9 cellular contexts compared by ENCODE assay signal in genomic region chr10:24465899-24466615, GRCh38.
DNase-seq lines count a peak whose midpoint lies in the region; ATAC-seq and TF ChIP-seq lines count a peak whose summit lies in the region.
"Had no signal": no experiment of that assay in that cellular context is flagged by ENCODE, and none has a peak within 500 bp of the region (broad histone marks: within the 10 kb centered on the region; RNA-seq: fewer than 3 reads in every experiment).

No MANE protein-coding gene starts in this region.

- DNase-seq in AG10803 (ENCODE audit: low read depth) = peak; percentile 88
- peak; percentile 58 to 68 for DNase-seq in activated CD4-positive, alpha-beta T cell treated with anti-CD3 and anti-CD28 coated beads, Interleukin-2, amount 50 U/mL, for 48 hours
- DNase-seq in foreskin keratinocyte = peak; percentile 93 to 96
- peak; percentile 15 to 44 (median 43) for DNase-seq in stimulated activated CD4-positive, alpha-beta T cell treated with anti-CD3 and anti-CD28 coated beads, TNF-alpha, amount 100 ng/mL, for 48 hours (ENCODE audit: low read depth in 3 of 3)
- DNase-seq in hippocampal formation (lab: John Stamatoyannopoulos, UW) = no peak
- no peak for DNase-seq in sigmoid colon

- H3K27ac ChIP-seq in foreskin keratinocyte = peak overlapping the region; percentile 88
- H3K27ac ChIP-seq in sigmoid colon = peak overlapping the region in 1 of 4 donors; percentile 35
- H3K27ac ChIP-seq: HL-60 had no signal

- TF ChIP-seq EP300 in sigmoid colon (IDR thresholded peaks at IDR 0.05) = no peak

- H3K4me3 ChIP-seq in AG10803 (ENCODE audit: low read length) (peak overlapping the region; percentile 32), sigmoid colon (no peak overlapping the region)

- no peak for TF ChIP-seq CTCF in AG10803 (conservative IDR thresholded peaks at IDR 0.05; ENCODE audit: low read length)
- TF ChIP-seq CTCF in foreskin keratinocyte (conservative IDR thresholded peaks at IDR 0.05) = no peak
- no peak for TF ChIP-seq CTCF in sigmoid colon (IDR thresholded peaks at IDR 0.05)

- intact Hi-C loops in sigmoid colon (cut with DNase I) = no loop called here

- WGBS in sigmoid colon, 2 donors = 10 to 52% methylated on average over 13 of the region's 13 CpGs

- no peaks in the 10 kb centered on the region for H3K9me3 ChIP-seq in sigmoid colon

- ATAC-seq in GM19025 (IDR thresholded peaks at IDR 0.05; ENCODE audit: low read depth, unreplicated experiment) = peak; percentile 66
- peak; percentile 42 for ATAC-seq in HG03558 (IDR thresholded peaks at IDR 0.05; ENCODE audit: extremely low read depth, unreplicated experiment)
- ATAC-seq in foreskin keratinocyte = peak; percentile 81

- H3K4me1 ChIP-seq in foreskin keratinocyte = peaks cover 32% of the 10 kb centered on the region
- peaks cover 0 to 22% (median 17%) of the 10 kb centered on the region in 4 donors for H3K4me1 ChIP-seq in sigmoid colon

- H3K27me3 ChIP-seq in foreskin keratinocyte = no peaks in the 10 kb centered on the region
- H3K27me3 ChIP-seq in sigmoid colon = no peaks in the 10 kb centered on the region

- TF ChIP-seq POLR2A in sigmoid colon (IDR thresholded peaks at IDR 0.05) = peak in 1 of 2 donors; percentile 66

- no peaks in the 10 kb centered on the region for H3K36me3 ChIP-seq in sigmoid colon

Comparison
In these comparisons a context has a peak if more than half of its experiments do, and no peak if none do; other contexts are left out.
1. DNase-seq: peak in AG10803 (single experiment), activated CD4-positive, alpha-beta T cell treated with anti-CD3 and anti-CD28 coated beads, Interleukin-2, amount 50 U/mL, for 48 hours (2 of 2), foreskin keratinocyte (2 of 2) and stimulated activated CD4-positive, alpha-beta T cell treated with anti-CD3 and anti-CD28 coated beads, TNF-alpha, amount 100 ng/mL, for 48 hours (3 of 3); none in hippocampal formation (0 of 2) and sigmoid colon (single experiment).
2. Peak in every context shown above with its lines, with median percentiles within 50 percentile points of each other: ATAC-seq.